Comparison of ENCODE assay signal across 2 cellular contexts in the genomic region with DNA sequence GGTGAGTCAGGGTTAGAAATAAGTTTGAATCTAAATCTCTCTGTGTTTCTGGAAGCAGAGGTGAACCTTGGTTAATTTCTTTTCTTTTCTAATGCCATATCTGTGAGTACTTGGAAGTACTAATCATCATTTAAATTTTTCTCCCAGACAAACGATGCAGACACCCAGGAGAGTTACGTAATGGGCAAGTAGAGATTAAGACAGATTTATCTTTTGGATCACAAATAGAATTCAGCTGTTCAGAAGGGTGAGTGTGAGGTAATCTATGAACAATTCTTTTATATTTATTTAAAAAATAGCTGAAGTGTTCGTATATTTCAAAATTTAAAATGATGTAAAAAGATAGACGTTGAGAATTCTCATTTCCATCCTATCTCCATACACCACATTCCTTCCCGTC.
TF ChIP-seq lines count a peak whose summit lies in the region.

No MANE protein-coding gene starts in this region.

TF ChIP-seq in IMR-90, 13 proteins besides CTCF, POLR2A, EP300 and RAD21:
- TF ChIP-seq MXI1 (IDR thresholded peaks at IDR 0.05; ENCODE audit: borderline replicate concordance, low read depth, low read length): no peak
- TF ChIP-seq, protein P1, sequence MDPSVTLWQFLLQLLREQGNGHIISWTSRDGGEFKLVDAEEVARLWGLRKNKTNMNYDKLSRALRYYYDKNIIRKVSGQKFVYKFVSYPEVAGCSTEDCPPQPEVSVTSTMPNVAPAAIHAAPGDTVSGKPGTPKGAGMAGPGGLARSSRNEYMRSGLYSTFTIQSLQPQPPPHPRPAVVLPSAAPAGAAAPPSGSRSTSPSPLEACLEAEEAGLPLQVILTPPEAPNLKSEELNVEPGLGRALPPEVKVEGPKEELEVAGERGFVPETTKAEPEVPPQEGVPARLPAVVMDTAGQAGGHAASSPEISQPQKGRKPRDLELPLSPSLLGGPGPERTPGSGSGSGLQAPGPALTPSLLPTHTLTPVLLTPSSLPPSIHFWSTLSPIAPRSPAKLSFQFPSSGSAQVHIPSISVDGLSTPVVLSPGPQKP (IDR thresholded peaks at IDR 0.05; ENCODE audit: borderline replicate concordance, low read depth, low read length): no peak
- TF ChIP-seq CEBPB (IDR thresholded peaks at IDR 0.05; ENCODE audit: low read depth, low read length): 0 out of 2 replicates have a peak, but pooled peaks have one; percentile 23
- TF ChIP-seq MAFK (IDR thresholded peaks at IDR 0.05; ENCODE audit: low read depth, low read length): no peak

TF ChIP-seq in K562, 482 proteins besides CTCF, POLR2A, EP300 and RAD21:
- TF ChIP-seq SIN3B (IDR thresholded peaks at IDR 0.05; ENCODE audit: low read depth): no peak
- TF ChIP-seq ZBTB8A (IDR thresholded peaks at IDR 0.05; ENCODE audit: partially characterized antibody): no peak
- no peak for TF ChIP-seq CEBPG (CRISPR knock-in tag; IDR thresholded peaks at IDR 0.05)
- TF ChIP-seq CEBPG (tag; conservative IDR thresholded peaks at IDR 0.05 in 1 of 2, IDR thresholded peaks at IDR 0.05 in 1 of 2): peak in 1 of 2 experiments; percentile 32; a peak in 1 of 4 replicates
- TF ChIP-seq CEBPB (tag; IDR thresholded peaks at IDR 0.05): peak; percentile 48; the same call in 1 of the 2 replicates
